In genomic region chr6:137927777-137928218, GRCh38 we compare ENCODE assay signal across 7 cellular contexts.
DNase-seq lines count a peak whose midpoint lies in the region; ATAC-seq and TF ChIP-seq lines count a peak whose summit lies in the region.

No MANE protein-coding gene starts in this region.

- H3K36me3 ChIP-seq in skeletal muscle tissue (ENCODE audit: control insufficient read depth in 3 of 3, insufficient read depth in 3 of 3, low read length in 3 of 3), result no peaks in the 10 kb centered on the region

- H3K27ac ChIP-seq in skeletal muscle tissue (ENCODE audit: low read depth, low read length), result peak overlapping the region; percentile 0

- in situ Hi-C loops in GM18951 (cut with MboI; ENCODE audit: low sequenced_read_pairs, unreplicated experiment), result no loop called here

- peaks cover 48% of the 10 kb centered on the region for H3K4me1 Mint-ChIP-seq in nephron progenitor cell

- H3K4me1 ChIP-seq in skeletal muscle tissue (ENCODE audit: control insufficient read depth in 3 of 3, insufficient read depth in 3 of 3, low read length in 3 of 3), result peaks cover 17 to 31% (median 21%) of the 10 kb centered on the region in 3 donors

- H3K27ac Mint-ChIP-seq in nephron progenitor cell, result no peak overlapping the region

- H3K27me3 Mint-ChIP-seq in nephron progenitor cell (ENCODE audit: low read depth, poor library complexity), result peaks cover 7% of the 10 kb centered on the region

- no peak overlapping the region for H3K4me3 Mint-ChIP-seq in nephron progenitor cell

- H3K9me3 ChIP-seq in skeletal muscle tissue (ENCODE audit: control insufficient read depth in 3 of 3, low read length in 3 of 3), result no peaks in the 10 kb centered on the region

- peak; percentile 81 for ATAC-seq in HG02973 (IDR thresholded peaks at IDR 0.05; ENCODE audit: unreplicated experiment)

- peak; percentile 74 for DNase-seq in SIG-M5 (lab: John Stamatoyannopoulos, UW)
- DNase-seq in activated naive CD4-positive, alpha-beta T cell (lab: John Stamatoyannopoulos, UW), result peak; percentile 16 to 34 (median 18)
- DNase-seq in nephron progenitor cell, result no peak
- no peak for DNase-seq in T1000 (lab: John Stamatoyannopoulos, UW)

- H3K9me3 Mint-ChIP-seq in nephron progenitor cell, result peaks cover 3% of the 10 kb centered on the region

- H3K4me3 ChIP-seq in skeletal muscle tissue (ENCODE audit: low read length in 3 of 3), result no peak overlapping the region

- H3K36me3 Mint-ChIP-seq in nephron progenitor cell (ENCODE audit: low read depth), result no peaks in the 10 kb centered on the region

- H3K27me3 ChIP-seq in skeletal muscle tissue (ENCODE audit: control insufficient read depth in 3 of 3, insufficient read depth in 3 of 3, low read length in 3 of 3), result no peaks in the 10 kb centered on the region

- no peak for TF ChIP-seq CTCF in nephron progenitor cell (IDR thresholded peaks at IDR 0.05)

- TF ChIP-seq POLR2A in GM18951 (IDR thresholded peaks at IDR 0.05; ENCODE audit: extremely low read depth, insufficient read depth, insufficient read length), result peak; percentile 61

- H3K9ac ChIP-seq in skeletal muscle tissue (ENCODE audit: low read depth in 1 of 3, low read length in 3 of 3), result no peak overlapping the region

Comparison
In these comparisons a context has a peak if more than half of its experiments do, and no peak if none do; other contexts are left out.
1. DNase-seq: peak in SIG-M5 (single experiment) and activated naive CD4-positive, alpha-beta T cell (4 of 4); none in nephron progenitor cell (single experiment) and T1000 (single experiment).